Comparison of ENCODE assay signal across 9 cellular contexts in the genomic region with DNA sequence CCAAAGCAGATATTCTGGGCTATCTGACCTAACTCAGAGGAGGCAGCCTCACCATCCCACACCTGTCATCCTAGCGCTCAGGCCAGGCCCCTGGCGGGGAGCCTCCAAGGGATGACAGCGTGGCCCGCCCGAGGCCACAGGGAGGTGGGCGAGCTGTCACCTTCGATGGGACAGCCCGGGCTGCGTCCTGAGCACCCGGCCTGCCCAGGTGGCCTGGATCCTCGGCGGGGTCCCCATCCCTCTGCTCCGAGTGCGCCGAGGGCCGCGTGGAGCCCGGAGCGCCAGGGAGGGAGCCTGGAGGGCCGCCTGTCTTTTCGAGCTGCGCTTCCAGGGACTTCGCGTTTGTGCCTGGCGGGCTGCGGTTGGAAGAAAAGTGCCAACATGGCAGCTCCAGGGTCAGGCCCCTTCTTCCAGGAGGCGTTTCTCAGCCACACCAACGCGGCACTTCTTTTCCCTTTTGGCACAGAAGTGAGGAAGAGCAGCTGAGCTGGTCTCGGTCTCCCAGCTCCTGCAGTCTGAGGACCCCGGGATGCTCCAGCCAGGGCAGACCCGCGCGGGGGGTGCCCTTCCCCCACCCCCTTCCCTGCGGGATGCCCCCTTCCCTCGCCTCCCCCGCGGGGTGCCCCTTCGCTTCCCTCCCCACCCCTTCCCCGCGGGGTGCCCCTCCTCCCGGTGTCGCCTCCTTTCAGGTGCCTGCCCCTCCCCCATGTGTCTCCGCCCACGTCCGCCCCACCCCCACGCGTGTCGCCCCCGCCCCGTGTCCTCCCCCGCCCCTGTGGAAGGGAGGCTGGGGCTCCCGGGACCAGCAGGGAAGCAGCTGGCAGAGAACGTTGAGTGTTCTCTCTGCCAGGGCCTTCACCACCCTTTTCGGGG. TPM values are rescaled to one million over a fixed set of nuclear protein-coding genes. Genes with fewer than 3 reads are reported as not detected.
DNase-seq lines count a peak whose midpoint lies in the region; ATAC-seq, FAIRE-seq and TF ChIP-seq lines count a peak whose summit lies in the region.
"Had no signal": no experiment of that assay in that cellular context is flagged by ENCODE, and none has a peak within 500 bp of the region (broad histone marks: within the 10 kb centered on the region; RNA-seq: fewer than 3 reads in every experiment).

No MANE protein-coding gene starts in this region.

- H3K9me3 ChIP-seq in SJSA1 (replicated peaks): no peaks in the 10 kb centered on the region
- no peaks in the 10 kb centered on the region for H3K9me3 ChIP-seq in K562 (replicated peaks; ENCODE audit: control insufficient read depth, insufficient read depth, low read depth, low read length)
- H3K9me3 ChIP-seq in iPS-20b (ENCODE audit: insufficient read depth, low read depth, low read length): no peaks in the 10 kb centered on the region
- no peaks in the 10 kb centered on the region for H3K9me3 ChIP-seq in small intestine (ENCODE audit: control insufficient read depth, low read depth)

- H2AFZ ChIP-seq in GM23338 (peak overlapping the region; percentile 97), K562 (ENCODE audit: low read depth, low read length) (peak overlapping the region; percentile 94)

- H3K27me3 ChIP-seq in GM23338 (ENCODE audit: insufficient read depth) (no peaks in the 10 kb centered on the region), SJSA1 (replicated peaks) (no peaks in the 10 kb centered on the region), K562 (ENCODE audit: control insufficient read depth in 2 of 2, insufficient read depth in 2 of 2, low read length in 2 of 2) (no peaks in the 10 kb centered on the region), iPS-20b (ENCODE audit: insufficient read depth, low read length) (peaks cover 14% of the 10 kb centered on the region; the same call in 1 of the 2 replicates), small intestine (ENCODE audit: control insufficient read depth in 2 of 2, insufficient read depth in 2 of 2, low read length in 2 of 2) (no peaks in the 10 kb centered on the region)

- CTCF ChIA-PET in K562 (lab: Yijun Ruan, JAX; ENCODE audit: low intra/inter-chr PET ratio): no interaction called here

- BruUV-seq in K562 (replicated peaks; lab: Mats Ljungman, UMichigan): no TSS peak

- no peaks in the 10 kb centered on the region for H3K9me1 ChIP-seq in K562 (ENCODE audit: control insufficient read depth, insufficient read depth, low read length)

- H3F3A ChIP-seq in GM23338 (replicated peaks; ENCODE audit: low read depth): peaks cover 14% of the 10 kb centered on the region

- H3K27ac Mint-ChIP-seq in GM23338: no peak overlapping the region

- no peak for TF ChIP-seq RAD21 in K562 (CRISPR knock-in tag; conservative IDR thresholded peaks at IDR 0.05 in 1 of 2, IDR thresholded peaks at IDR 0.05 in 1 of 2)

- no peak for TF ChIP-seq EP300 in K562 (IDR thresholded peaks at IDR 0.05; ENCODE audit: low read length)

- POLR2A ChIA-PET in K562 (lab: Yijun Ruan, JAX): interaction anchor here (0.7 to 1.3 kb wide), 4 partner anchors 9 to 208 kb away, joined by 3 to 4 read pairs (median 4); no protein-coding TSS in a partner anchor

- 0% methylated on average over 4 of the region's 55 CpGs for WGBS in K562 (ENCODE audit: insufficient coverage, low coverage, missing lambda C conversion rate)
- 1 to 5% (median 4%) methylated on average over 33 to 55 of the region's 55 CpGs for WGBS in small intestine, 3 donors

- TF ChIP-seq CTCF in GM23338 (conservative IDR thresholded peaks at IDR 0.05; ENCODE audit: low read depth in 2 of 2) (peak; percentile 10 to 39; a peak in 2 of 4 replicates), K562 (IDR thresholded peaks at IDR 0.05 in 2 of 3, conservative IDR thresholded peaks at IDR 0.05 in 1 of 3; ENCODE audit: insufficient read depth in 2 of 3, low read depth in 1 of 3, low read length in 3 of 3) (peak in 1 of 3 experiments; percentile 29; a peak in 1 of 6 replicates)

- intact Hi-C loops in K562 (cut with micrococcal nuclease): no loop called here

- ATAC-seq in GM23338: peak; percentile 43
- peak; percentile 72 for ATAC-seq in K562
- no peak for ATAC-seq in GM21367 (IDR thresholded peaks at IDR 0.05; ENCODE audit: unreplicated experiment)
- ATAC-seq in HG03135 (IDR thresholded peaks at IDR 0.05; ENCODE audit: unreplicated experiment): no peak

- TF ChIP-seq POLR2A in K562 (conservative IDR thresholded peaks at IDR 0.05): no peak

- FAIRE-seq in K562 (lab: Jason Lieb, UNC): no peak
- no peak for FAIRE-seq in small intestine (lab: Jason Lieb, UNC)
- FAIRE-seq: TTC549 had no signal

- H3K9me3 Mint-ChIP-seq in GM23338: no peaks in the 10 kb centered on the region

- peak overlapping the region; percentile 73 for H3K4me3 Mint-ChIP-seq in GM23338

- H3K4me1 ChIP-seq in GM23338 (ENCODE audit: insufficient read depth) (peaks cover 9% of the 10 kb centered on the region), SJSA1 (replicated peaks) (peaks cover 4% of the 10 kb centered on the region), K562 (replicated peaks in 1 of 2; ENCODE audit: control insufficient read depth in 2 of 2, insufficient read depth in 2 of 2, low read length in 2 of 2) (peaks cover 4 to 15% of the 10 kb centered on the region in 2 experiments; a peak in 3 of 5 replicates), iPS-20b (ENCODE audit: insufficient read depth, low read length) (peaks cover 8% of the 10 kb centered on the region; the same call in 1 of the 2 replicates), small intestine (ENCODE audit: control insufficient read depth in 2 of 2, insufficient read depth in 1 of 2, low read depth in 1 of 2, low read length in 1 of 2) (no peaks in the 10 kb centered on the region)

- H3K4me3 ChIP-seq in GM23338 (peak overlapping the region; percentile 78), SJSA1 (peak overlapping the region; percentile 37), K562 (peak overlapping the region; percentile 49), iPS-20b (ENCODE audit: low read length) (peak overlapping the region; percentile 74; the same call in 1 of the 2 replicates), small intestine (ENCODE audit: low read depth in 1 of 2, low read length in 2 of 2) (peak overlapping the region; percentile 50 to 61)

- H4K20me1 ChIP-seq in GM23338 (replicated peaks; ENCODE audit: insufficient read depth) (no peaks in the 10 kb centered on the region), K562 (replicated peaks; ENCODE audit: control insufficient read depth, insufficient read depth, low read length) (no peaks in the 10 kb centered on the region)

- H3K9ac ChIP-seq in K562 (ENCODE audit: insufficient read depth in 1 of 2, low read depth in 2 of 2, low read length in 2 of 2) (peak overlapping the region; percentile 46 to 90), iPS-20b (ENCODE audit: low read depth, low read length) (peak overlapping the region; percentile 59)

- in situ Hi-C loops in Caki2 (cut with HindIII; ENCODE audit: low pct_unique_long_range_greater_than_20kb, low sequenced_read_pairs) (no loop called here), K562 (cut with MboI) (no loop called here)

- H3K36me3 ChIP-seq in GM23338 (ENCODE audit: insufficient read depth) (no peaks in the 10 kb centered on the region), SJSA1 (no peaks in the 10 kb centered on the region), K562 (ENCODE audit: control insufficient read depth, insufficient read depth, low read length) (no peaks in the 10 kb centered on the region), iPS-20b (ENCODE audit: insufficient read depth, low read depth, low read length) (no peaks in the 10 kb centered on the region), small intestine (ENCODE audit: control insufficient read depth in 2 of 2, insufficient read depth in 2 of 2, low read length in 2 of 2) (no peaks in the 10 kb centered on the region)

- H3K36me3 Mint-ChIP-seq in GM23338 (ENCODE audit: low read depth): no peaks in the 10 kb centered on the region

- peaks cover 26% of the 10 kb centered on the region for H3K4me1 Mint-ChIP-seq in GM23338

- H3K27ac ChIP-seq in GM23338 (ENCODE audit: low read depth): no peak overlapping the region
- no peak overlapping the region for H3K27ac ChIP-seq in SJSA1
- H3K27ac ChIP-seq in K562 (ENCODE audit: extremely low read depth, low read depth, low read length): peak overlapping the region; percentile 54; the same call in 1 of the 3 replicates
- H3K27ac ChIP-seq in iPS-20b (ENCODE audit: low read length): no peak overlapping the region
- peak overlapping the region; percentile 42 to 89 for H3K27ac ChIP-seq in small intestine (ENCODE audit: low read depth in 1 of 2, low read length in 1 of 2)

- H3K79me2 ChIP-seq in GM23338 (replicated peaks; ENCODE audit: insufficient read depth): no peaks in the 10 kb centered on the region
- no peaks in the 10 kb centered on the region for H3K79me2 ChIP-seq in K562 (ENCODE audit: control insufficient read depth, insufficient read depth, low read length)

- H3K27me3 Mint-ChIP-seq in GM23338 (ENCODE audit: insufficient read depth, low read depth, poor library complexity): peaks cover 17% of the 10 kb centered on the region

- no peaks in the 10 kb centered on the region for H3K9me2 ChIP-seq in GM23338 (ENCODE audit: insufficient read depth)

- DNase-seq in Caki2 (ENCODE audit: low read depth): peak; percentile 69
- DNase-seq in GM23338 (ENCODE audit: low spot score): peak; percentile 72
- DNase-seq in SJSA1 (ENCODE audit: low read depth in 1 of 2, low spot score in 2 of 2): no peak
- DNase-seq in K562 (ENCODE audit: extremely low read depth in 1 of 4, low spot score in 3 of 4): peak; percentile 41 to 85 (median 78)
- DNase-seq in small intestine: peak; percentile 39

- peak overlapping the region; percentile 88 for H3K4me2 ChIP-seq in GM23338
- H3K4me2 ChIP-seq in K562 (ENCODE audit: insufficient read depth, low read length): peak overlapping the region; percentile 76

RNA-seq across cellular contexts. Expression of a gene that starts 42.3 kb away (rescaled TPM):
- total RNA-seq in Caki2 (2014; rRNA removed; shearing (Covaris generic); ENCODE audit: low replicate concordance): 1.7 and 5.6 TPM in 2 replicates
- total RNA-seq in GM23338 (2014; rRNA removed; shearing (Covaris generic)): 0.17 and 1.2 TPM in 2 replicates
- polyA plus RNA-seq in GM23338 (2016; fragmentation: Nextera tagmentation; extraction: Ambion mirVana) (0.19 and 0.23 TPM in 2 replicates), K562 (2011; rRNA removed) (0.03 and 0.13 TPM in 2 replicates), K562 (2014; fragmentation: Illumina TruSeq; extraction: Trizol) (0.03 TPM in 2 replicates), K562 (2014; fragmentation: Nextera tagmentation; extraction: Ambion mirVana) (not detected), K562 (2014; rRNA removed) (not detected in 2 replicates), small intestine (under 1 TPM in 1 of 3 donors, not detected in 2; 0.01 TPM)
- not detected in 2 replicates for total RNA-seq in SJSA1 (2014; rRNA removed; shearing (Covaris generic))
- 0.07 TPM in 1 of 2 replicates, not detected in the other for total RNA-seq in K562 (2011; cell fraction: chromatin; rRNA removed; ENCODE audit: low replicate concordance)
- 0.13 and 0.17 TPM in 2 replicates for total RNA-seq in K562 (2011; cell fraction: nucleolus; rRNA removed)
- 0.15 and 0.31 TPM in 2 replicates for total RNA-seq in K562 (2011; cell fraction: nucleoplasm; rRNA removed)
- total RNA-seq in K562 (2014; rRNA removed) (not detected in 2 replicates), K562 (2014; rRNA removed; fragmentation: Illumina TruSeq; extraction: Trizol) (0.04 TPM in 1 of 2 replicates, not detected in the other), K562 (2015; rRNA removed; fragmentation: Illumina TruSeq; extraction: Trizol) (0.04 TPM in 1 of 2 replicates, not detected in the other), K562 (2021) (0.02 and 0.04 TPM in 2 replicates)
- 0.01 and 0.18 TPM in 2 replicates for polyA plus RNA-seq in K562 (2011; cell fraction: cytosol; rRNA removed)
- polyA plus RNA-seq in K562 (2011; cell fraction: nucleus; rRNA removed): 0.07 TPM in 1 of 2 replicates, not detected in the other
- polyA plus RNA-seq in K562 (2012): 0.12 TPM in 1 of 2 replicates, not detected in the other
- 0.03 and 0.28 TPM in 2 replicates for polyA minus RNA-seq in K562 (2011; rRNA and poly(A)+ RNA removed)
- 0.38 TPM in 1 of 2 replicates, not detected in the other for polyA minus RNA-seq in K562 (2011; cell fraction: cytosol; rRNA and poly(A)+ RNA removed)
- 0.13 TPM in 1 of 2 replicates, not detected in the other for polyA minus RNA-seq in K562 (2011; cell fraction: nucleus; rRNA and poly(A)+ RNA removed)

Comparison
In these comparisons a context has a peak if more than half of its experiments do, and no peak if none do; other contexts are left out.
1. DNase-seq: peak in Caki2 (single experiment), GM23338 (single experiment), K562 (4 of 4) and small intestine (single experiment); none in SJSA1 (0 of 2).
2. ATAC-seq: peak in GM23338 (single experiment) and K562 (single experiment); none in GM21367 (single experiment) and HG03135 (single experiment).
3. H3K27ac ChIP-seq: peak in K562 (single experiment) and small intestine (2 of 2); none in GM23338 (single experiment), SJSA1 (single experiment) and iPS-20b (single experiment).
4. Peak in every context shown above with its lines, with median percentiles within 50 percentile points of each other: H3K4me3 ChIP-seq.